In genomic region chr11:69213964-69214363, GRCh38 we compare ENCODE assay signal across 20 cellular contexts. TPM values are rescaled to one million over a fixed set of nuclear protein-coding genes. Genes with fewer than 3 reads are reported as not detected.
DNase-seq lines count a peak whose midpoint lies in the region; ATAC-seq and TF ChIP-seq lines count a peak whose summit lies in the region.
"Had no signal": no experiment of that assay in that cellular context is flagged by ENCODE, and none has a peak within 500 bp of the region (broad histone marks: within the 10 kb centered on the region; RNA-seq: fewer than 3 reads in every experiment).

No MANE protein-coding gene starts in this region.

- peak; percentile 41 for DNase-seq in activated CD8-positive, alpha-beta memory T cell treated with anti-CD3 and anti-CD28 coated beads for 24 hours
- DNase-seq in activated CD8-positive, alpha-beta memory T cell treated with anti-CD3 and anti-CD28 coated beads, Interleukin-2, amount 50 U/mL, for 4 hours = no peak
- DNase-seq in stimulated activated naive CD8-positive, alpha-beta T cell treated with anti-CD3 and anti-CD28 coated beads, Interleukin-15, Interleukin-2, amounts not matched to agents 100 U/mL and 50 U/mL, for 24 hours = peak; percentile 1
- no peak for DNase-seq in stimulated activated naive CD8-positive, alpha-beta T cell treated with anti-CD3 and anti-CD28 coated beads, Interleukin-15, amount 100 ng/mL, for 72 hours
- DNase-seq in osteocyte (ENCODE audit: extremely low spot score, unreplicated experiment) = peak; percentile 25
- no peak for DNase-seq in type B pancreatic cell (ENCODE audit: extremely low spot score, unreplicated experiment)
- DNase-seq in activated CD4-positive, alpha-beta memory T cell treated with anti-CD3 and anti-CD28 coated beads for 36 hours = no peak
- DNase-seq: DMS 273 treated with DMSO at 0.1 percent for 48 hours, GDM1, NCI-H1417, NCI-H187 treated with DMSO at 0.1 percent for 48 hours, NCI-H345, NCI-H524 treated with DMSO at 0.1 percent for 48 hours, PC-3, RPMI8226 had no signal

- peaks cover 27% of the 10 kb centered on the region for H3K27me3 Mint-ChIP-seq in stimulated activated naive CD8-positive, alpha-beta T cell treated with anti-CD3 and anti-CD28 coated beads, Interleukin-15, amount 100 ng/mL, for 72 hours
- H3K27me3 Mint-ChIP-seq in osteocyte (ENCODE audit: unreplicated experiment) (no peaks in the 10 kb centered on the region), type B pancreatic cell (peaks cover 10% of the 10 kb centered on the region)
- H3K27me3 Mint-ChIP-seq in activated CD4-positive, alpha-beta memory T cell treated with anti-CD3 and anti-CD28 coated beads for 36 hours = peaks cover 14% of the 10 kb centered on the region

- intact Hi-C loops in activated CD4-positive, alpha-beta memory T cell treated with anti-CD3 and anti-CD28 coated beads for 36 hours (cut with micrococcal nuclease) = no loop called here

- no peak overlapping the region for H3K27ac Mint-ChIP-seq in stimulated activated naive CD8-positive, alpha-beta T cell treated with anti-CD3 and anti-CD28 coated beads, Interleukin-15, amount 100 ng/mL, for 72 hours
- H3K27ac Mint-ChIP-seq in osteocyte (ENCODE audit: unreplicated experiment) (no peak overlapping the region), type B pancreatic cell (no peak overlapping the region)
- no peak overlapping the region for H3K27ac Mint-ChIP-seq in activated CD4-positive, alpha-beta memory T cell treated with anti-CD3 and anti-CD28 coated beads for 36 hours
- H3K27ac Mint-ChIP-seq: B cell, H9 had no signal

- peaks cover 0 to 6% of the 10 kb centered on the region in 2 donors for H3K9me3 Mint-ChIP-seq in stimulated activated naive CD8-positive, alpha-beta T cell treated with anti-CD3 and anti-CD28 coated beads, Interleukin-15, amount 100 ng/mL, for 72 hours
- H3K9me3 Mint-ChIP-seq in osteocyte (ENCODE audit: unreplicated experiment) (no peaks in the 10 kb centered on the region), type B pancreatic cell (no peaks in the 10 kb centered on the region)
- no peaks in the 10 kb centered on the region for H3K9me3 Mint-ChIP-seq in activated CD4-positive, alpha-beta memory T cell treated with anti-CD3 and anti-CD28 coated beads for 36 hours

- ATAC-seq in stimulated activated naive CD8-positive, alpha-beta T cell treated with anti-CD3 and anti-CD28 coated beads, Interleukin-15, Interleukin-2, amounts not matched to agents 100 U/mL and 50 U/mL, for 24 hours = no peak
- no peak for ATAC-seq in stimulated activated naive CD8-positive, alpha-beta T cell treated with anti-CD3 and anti-CD28 coated beads, Interleukin-15, amount 100 ng/mL, for 72 hours
- ATAC-seq in GM21381 (IDR thresholded peaks at IDR 0.05; ENCODE audit: unreplicated experiment) = no peak
- ATAC-seq: PC-3 had no signal

- no peak overlapping the region for H3K4me3 Mint-ChIP-seq in stimulated activated naive CD8-positive, alpha-beta T cell treated with anti-CD3 and anti-CD28 coated beads, Interleukin-15, amount 100 ng/mL, for 72 hours
- H3K4me3 Mint-ChIP-seq in osteocyte (ENCODE audit: unreplicated experiment) = no peak overlapping the region
- H3K4me3 Mint-ChIP-seq in type B pancreatic cell = no peak overlapping the region
- H3K4me3 Mint-ChIP-seq in activated CD4-positive, alpha-beta memory T cell treated with anti-CD3 and anti-CD28 coated beads for 36 hours = no peak overlapping the region
- H3K4me3 Mint-ChIP-seq: B cell, H9 had no signal

- no peaks in the 10 kb centered on the region for H3K36me3 Mint-ChIP-seq in osteocyte (ENCODE audit: unreplicated experiment)
- H3K36me3 Mint-ChIP-seq in type B pancreatic cell = no peaks in the 10 kb centered on the region
- H3K36me3 Mint-ChIP-seq in activated CD4-positive, alpha-beta memory T cell treated with anti-CD3 and anti-CD28 coated beads for 36 hours = no peaks in the 10 kb centered on the region

- TF ChIP-seq CTCF in osteocyte (IDR thresholded peaks at IDR 0.05) (no peak), type B pancreatic cell (conservative IDR thresholded peaks at IDR 0.05) (no peak)

- POLR2A ChIA-PET in activated CD4-positive, alpha-beta memory T cell treated with anti-CD3 and anti-CD28 coated beads for 36 hours (lab: Charles Lee) = no interaction called here

- CTCF ChIA-PET in activated CD4-positive, alpha-beta memory T cell treated with anti-CD3 and anti-CD28 coated beads for 36 hours (lab: Charles Lee) = no interaction called here

- H3K4me1 Mint-ChIP-seq in stimulated activated naive CD8-positive, alpha-beta T cell treated with anti-CD3 and anti-CD28 coated beads, Interleukin-15, amount 100 ng/mL, for 72 hours = peaks cover 33% of the 10 kb centered on the region
- H3K4me1 Mint-ChIP-seq in osteocyte (ENCODE audit: unreplicated experiment) (no peaks in the 10 kb centered on the region), type B pancreatic cell (ENCODE audit: unreplicated experiment) (peaks cover 23% of the 10 kb centered on the region)
- peaks cover 9% of the 10 kb centered on the region for H3K4me1 Mint-ChIP-seq in activated CD4-positive, alpha-beta memory T cell treated with anti-CD3 and anti-CD28 coated beads for 36 hours (ENCODE audit: low read depth)

RNA-seq across cellular contexts. Expression of gene SMIM38, which starts 58.2 kb away (rescaled TPM):
- total RNA-seq in osteocyte = 0.73 and 1.0 TPM in 2 replicates
- 0.52 and 5.3 TPM in 2 replicates for total RNA-seq in type B pancreatic cell (ENCODE audit: low replicate concordance)
- 1 to 10 TPM; 1.5 to 1.8 TPM for total RNA-seq in activated CD4-positive, alpha-beta memory T cell treated with anti-CD3 and anti-CD28 coated beads for 36 hours
- total RNA-seq: Daoy, M059J had no signal

Comparison
In these comparisons a context has a peak if more than half of its experiments do, and no peak if none do; other contexts are left out.
1. DNase-seq: peak in activated CD8-positive, alpha-beta memory T cell treated with anti-CD3 and anti-CD28 coated beads for 24 hours (single experiment), stimulated activated naive CD8-positive, alpha-beta T cell treated with anti-CD3 and anti-CD28 coated beads, Interleukin-15, Interleukin-2, amounts not matched to agents 100 U/mL and 50 U/mL, for 24 hours (single experiment) and osteocyte (single experiment); none in activated CD8-positive, alpha-beta memory T cell treated with anti-CD3 and anti-CD28 coated beads, Interleukin-2, amount 50 U/mL, for 4 hours (single experiment), stimulated activated naive CD8-positive, alpha-beta T cell treated with anti-CD3 and anti-CD28 coated beads, Interleukin-15, amount 100 ng/mL, for 72 hours (0 of 2), type B pancreatic cell (single experiment) and activated CD4-positive, alpha-beta memory T cell treated with anti-CD3 and anti-CD28 coated beads for 36 hours (single experiment).